Comparison of ENCODE assay signal across 8 cellular contexts in the genomic region with DNA sequence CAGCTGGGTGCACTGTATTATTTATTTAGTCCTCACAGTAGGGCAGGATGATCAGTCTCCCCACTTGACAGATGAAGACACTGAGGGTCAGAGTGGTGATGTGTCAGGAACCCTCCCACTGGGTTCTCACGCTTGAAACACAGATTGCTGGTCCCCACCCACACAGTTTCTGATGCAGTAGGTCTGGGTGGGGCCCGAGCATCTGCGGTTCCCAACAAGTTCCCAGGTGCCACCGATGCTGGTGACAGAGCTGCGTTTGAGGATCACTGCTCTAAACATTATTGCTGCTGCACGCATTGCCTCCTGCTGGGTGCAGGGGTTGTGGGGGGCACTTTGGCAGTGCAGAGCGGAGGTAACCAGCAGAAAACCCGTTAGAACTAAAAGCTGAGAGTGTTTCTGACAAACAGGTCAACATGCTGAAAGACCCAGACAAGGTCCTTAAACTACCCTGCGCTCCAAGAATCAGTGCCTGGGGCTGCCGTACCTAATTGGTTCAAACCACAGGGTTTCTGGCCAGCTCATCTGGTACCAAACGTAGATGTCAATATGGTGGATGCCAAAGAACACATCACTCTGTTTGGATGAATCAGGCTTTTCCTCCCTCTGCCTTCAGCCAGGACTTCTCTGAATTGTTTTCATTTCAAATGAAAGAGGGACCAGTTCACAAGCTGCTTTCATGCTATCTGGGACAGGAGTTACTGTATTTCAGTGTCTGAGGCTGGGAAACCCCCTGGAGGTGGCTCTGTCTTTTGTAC.
DNase-seq lines count a peak whose midpoint lies in the region; ATAC-seq and TF ChIP-seq lines count a peak whose summit lies in the region.

No MANE protein-coding gene starts in this region.

- no peak for TF ChIP-seq POLR2A in gastrocnemius medialis (IDR thresholded peaks at IDR 0.05)

- H3K36me3 ChIP-seq in left ventricle myocardium inferior (peaks cover 1% of the 10 kb centered on the region), gastrocnemius medialis (no peaks in the 10 kb centered on the region)

- no peaks in the 10 kb centered on the region for H3K9me3 Mint-ChIP-seq in MCF 10A (ENCODE audit: unreplicated experiment)

- H3K27me3 ChIP-seq in left ventricle myocardium inferior (ENCODE audit: low read depth) (no peaks in the 10 kb centered on the region), gastrocnemius medialis (no peaks in the 10 kb centered on the region), foreskin keratinocyte (no peaks in the 10 kb centered on the region)

- in situ Hi-C loops in gastrocnemius medialis (cut with MboI; ENCODE audit: low sequenced_read_pairs in 4 of 4) = loop anchor here in 1 of 4 donors (10.0 kb wide), 1 partner anchor 71 kb away; no protein-coding TSS in a partner anchor

- ATAC-seq in Right ventricle myocardium superior (ENCODE audit: poor library complexity) = no peak
- peak in 1 of 2 donors; percentile 67 for ATAC-seq in gastrocnemius medialis
- ATAC-seq in foreskin keratinocyte = no peak
- no peak for ATAC-seq in GM21367 (IDR thresholded peaks at IDR 0.05; ENCODE audit: unreplicated experiment)

- H3K9me3 ChIP-seq in left ventricle myocardium inferior (replicated peaks) = no peaks in the 10 kb centered on the region
- H3K9me3 ChIP-seq in gastrocnemius medialis = no peaks in the 10 kb centered on the region

- peak overlapping the region; percentile 17 for H3K27ac ChIP-seq in left ventricle myocardium inferior (replicated peaks)
- H3K27ac ChIP-seq in gastrocnemius medialis = peak overlapping the region; percentile 81 to 95 (median 88)
- no peak overlapping the region for H3K27ac ChIP-seq in foreskin keratinocyte

- peak overlapping the region; percentile 75 for H3K27ac Mint-ChIP-seq in MCF 10A (ENCODE audit: low read depth, unreplicated experiment)

- DNase-seq in left ventricle myocardium inferior (no peak), Right ventricle myocardium superior (no peak), T-helper 22 cell (ENCODE audit: low read depth) (peak; percentile 40), MCF 10A (ENCODE audit: unreplicated experiment) (peak; percentile 84), gastrocnemius medialis (no peak), foreskin keratinocyte (no peak), NCI-H2107 treated with DMSO at 0.1 percent for 48 hours (lab: John Stamatoyannopoulos, UW; ENCODE audit: unreplicated experiment) (no peak)

- intact Hi-C loops in left ventricle myocardium inferior (cut with micrococcal nuclease) (no loop called here), Right ventricle myocardium superior (cut with DNase I) (no loop called here), MCF 10A (cut with micrococcal nuclease) (loop anchor here (5.0 kb wide), 1 partner anchor 73 kb away; no protein-coding TSS in a partner anchor), gastrocnemius medialis (cut with DNase I; ENCODE audit: low total_unique reads) (no loop called here)

- no TSS peak for BruUV-seq in MCF 10A (replicated peaks; lab: Mats Ljungman, UMichigan)

- H3K4me1 Mint-ChIP-seq in MCF 10A (ENCODE audit: insufficient read depth, unreplicated experiment) = peaks cover 37% of the 10 kb centered on the region

- CTCF ChIA-PET in MCF 10A (lab: Yijun Ruan, JAX) = interaction anchor here (3.8 kb wide), 1 partner anchor 151 kb away, joined by 33 read pairs; no protein-coding TSS in a partner anchor

- H3K4me3 ChIP-seq in left ventricle myocardium inferior (no peak overlapping the region), gastrocnemius medialis (no peak overlapping the region)

- H3K4me1 ChIP-seq in left ventricle myocardium inferior (peaks cover 83% of the 10 kb centered on the region), gastrocnemius medialis (peaks cover 35 to 81% of the 10 kb centered on the region in 2 donors), foreskin keratinocyte (peaks cover 6% of the 10 kb centered on the region)

- TF ChIP-seq CTCF in left ventricle myocardium inferior (IDR thresholded peaks at IDR 0.05; ENCODE audit: borderline replicate concordance) = no peak
- no peak for TF ChIP-seq CTCF in MCF 10A (IDR thresholded peaks at IDR 0.05; ENCODE audit: unreplicated experiment)
- TF ChIP-seq CTCF in gastrocnemius medialis (IDR thresholded peaks at IDR 0.05 in 4 of 5, conservative IDR thresholded peaks at IDR 0.05 in 1 of 5) = no peak
- no peak for TF ChIP-seq CTCF in foreskin keratinocyte (conservative IDR thresholded peaks at IDR 0.05)

- H3K36me3 Mint-ChIP-seq in MCF 10A (ENCODE audit: insufficient read depth, unreplicated experiment) = peaks cover 13% of the 10 kb centered on the region

- H3K4me3 Mint-ChIP-seq in MCF 10A (ENCODE audit: unreplicated experiment) = no peak overlapping the region

- POLR2A ChIA-PET in MCF 10A (lab: Yijun Ruan, JAX) = interaction anchor here (0.9 to 1.2 kb wide), 2 partner anchors 26 to 131 kb away, joined by 3 read pairs; no protein-coding TSS in a partner anchor

- no peaks in the 10 kb centered on the region for H3K27me3 Mint-ChIP-seq in MCF 10A (ENCODE audit: insufficient read depth, unreplicated experiment)

Comparison
In these comparisons a context has a peak if more than half of its experiments do, and no peak if none do; other contexts are left out.
1. DNase-seq: peak in T-helper 22 cell (single experiment) and MCF 10A (single experiment); none in left ventricle myocardium inferior (single experiment), Right ventricle myocardium superior (single experiment), gastrocnemius medialis (0 of 2), foreskin keratinocyte (0 of 2) and NCI-H2107 treated with DMSO at 0.1 percent for 48 hours (single experiment).